ENCODE assay signal across 10 cellular contexts in genomic region chr22:39808087-39808486, GRCh38.
DNase-seq lines count a peak whose midpoint lies in the region; ATAC-seq and TF ChIP-seq lines count a peak whose summit lies in the region.
"Had no signal": no experiment of that assay in that cellular context is flagged by ENCODE, and none has a peak within 500 bp of the region (broad histone marks: within the 10 kb centered on the region; RNA-seq: fewer than 3 reads in every experiment).

No MANE protein-coding gene starts in this region.

- DNase-seq in activated gamma-delta T cell treated with Interleukin-2 at 50 U/mL for 16 hours (peak; percentile 18), activated gamma-delta T cell (lab: John Stamatoyannopoulos, UW) (no peak), SK-MEL-5 (ENCODE audit: low read depth, low spot score) (peak; percentile 69), fibroblast of the aortic adventitia (ENCODE audit: low read depth) (peak; percentile 30), transverse colon (peak; percentile 53), HPDE6-E6E7 (ENCODE audit: extremely low spot score) (no peak), inferior parietal cortex (ENCODE audit: extremely low spot score) (no peak)
- DNase-seq: GF-D8, naive B cell had no signal

- H3K27ac ChIP-seq in transverse colon = no peak overlapping the region

- peak; percentile 42 for TF ChIP-seq CTCF in fibroblast of the aortic adventitia (IDR thresholded peaks at IDR 0.05; ENCODE audit: insufficient read depth, low read length)
- peak in 3 of 5 experiments; percentile 15 to 37 (median 26) for TF ChIP-seq CTCF in transverse colon (IDR thresholded peaks at IDR 0.05)

- no peak for TF ChIP-seq EP300 in transverse colon (IDR thresholded peaks at IDR 0.05; ENCODE audit: low read depth)

- H3K36me3 ChIP-seq in transverse colon = no peaks in the 10 kb centered on the region

- peaks cover 17% of the 10 kb centered on the region for H3K27me3 ChIP-seq in transverse colon

- in situ Hi-C loops in SK-MEL-5 (cut with HindIII; ENCODE audit: low pct_unique_long_range_greater_than_20kb, low sequenced_read_pairs) = no loop called here
- in situ Hi-C loops in transverse colon (cut with MboI; ENCODE audit: low pct_ligation_motif_present in 1 of 4, low pct_unique_long_range_greater_than_20kb in 1 of 4, low sequenced_read_pairs in 3 of 4) = no loop called here

- TF ChIP-seq POLR2A in transverse colon (IDR thresholded peaks at IDR 0.05) = no peak

- H3K4me3 ChIP-seq in fibroblast of the aortic adventitia (ENCODE audit: low read depth, low read length) (no peak overlapping the region), transverse colon (no peak overlapping the region)

- ATAC-seq in GM18511 (IDR thresholded peaks at IDR 0.05; ENCODE audit: unreplicated experiment) = no peak

- no peaks in the 10 kb centered on the region for H3K9me3 ChIP-seq in transverse colon

- intact Hi-C loops in transverse colon (cut with DNase I; ENCODE audit: low total_unique reads) = no loop called here

- 50% methylated on average over 3 of the region's 3 CpGs; no CpG with 5 or more reads in 1 of the 2 donors for WGBS in transverse colon (ENCODE audit: low coverage in 1 of 2), 2 donors

- no peaks in the 10 kb centered on the region for H3K4me1 ChIP-seq in transverse colon

Comparison
In these comparisons a context has a peak if more than half of its experiments do, and no peak if none do; other contexts are left out.
1. DNase-seq: peak in activated gamma-delta T cell treated with Interleukin-2 at 50 U/mL for 16 hours (single experiment), SK-MEL-5 (single experiment), fibroblast of the aortic adventitia (single experiment) and transverse colon (single experiment); none in activated gamma-delta T cell (single experiment), HPDE6-E6E7 (single experiment) and inferior parietal cortex (single experiment).